33 cellular contexts compared by ENCODE assay signal in the genomic region with DNA sequence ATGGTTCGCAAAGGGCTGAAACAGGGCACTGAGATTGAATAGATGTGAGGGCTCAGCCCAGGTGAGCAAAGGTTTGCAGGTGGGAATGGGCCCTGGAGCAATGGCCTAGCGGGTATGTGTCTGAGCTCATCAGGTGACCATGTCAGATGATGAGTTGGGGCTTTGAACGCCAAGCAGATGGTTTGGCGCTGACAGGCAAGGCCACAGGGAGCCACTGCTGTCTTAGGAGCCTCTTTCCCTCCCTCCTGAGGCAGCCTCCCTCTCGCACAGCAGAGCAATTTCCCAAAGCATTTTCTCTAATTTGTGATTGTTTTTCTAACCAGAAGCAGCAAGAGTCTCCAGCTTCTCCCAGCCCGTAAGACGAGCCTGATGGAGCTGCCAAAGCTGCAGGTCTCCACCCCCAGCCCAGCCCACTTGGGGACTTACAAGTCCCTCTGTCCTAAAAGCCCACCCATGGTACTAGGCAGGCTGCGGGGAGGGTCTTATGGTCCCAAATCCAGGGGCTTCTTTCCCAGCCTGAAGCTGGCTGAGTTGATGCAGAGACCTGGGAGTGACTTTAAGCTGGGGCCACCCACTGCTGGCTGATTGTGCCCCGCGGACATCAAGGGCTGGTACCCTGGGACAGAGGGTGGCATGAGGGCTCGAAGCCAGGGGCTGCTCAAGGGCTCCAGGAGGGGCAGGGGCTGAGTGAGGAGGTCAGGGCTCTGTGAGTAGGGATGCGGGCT. TPM values are rescaled to one million over a fixed set of nuclear protein-coding genes. Genes with fewer than 3 reads are reported as not detected.
"Had no signal": no experiment of that assay in that cellular context is flagged by ENCODE, and none has a peak within 500 bp of the region (broad histone marks: within the 10 kb centered on the region; RNA-seq: fewer than 3 reads in every experiment).

No MANE protein-coding gene starts in this region.

- H3K36me3 Mint-ChIP-seq: activated naive CD4-positive, alpha-beta T cell treated with anti-CD3 and anti-CD28 coated beads, Interleukin-2, amount 50 U/mL, for 72 hours had no signal

- H3K4me3 Mint-ChIP-seq: activated CD4-positive, alpha-beta T cell treated with anti-CD3 and anti-CD28 coated beads, Interleukin-2, amount 10 ng/mL, durations not matched to agents 24 days and 14 days; activated CD8-positive, alpha-beta T cell treated with anti-CD3 and anti-CD28 coated beads, Interleukin-2, amount 10 ng/mL, durations not matched to agents 7 days and 5 days; activated naive CD4-positive, alpha-beta T cell treated with anti-CD3 and anti-CD28 coated beads for 36 hours; activated T-cell treated with anti-CD3 and anti-CD28 coated beads, Interleukin-2, amount 50 U/mL, for 4 hours; activated T-helper 1 cell treated with anti-CD3 and anti-CD28 coated beads, Interleukin-12 subunit alpha, Interleukin-12 subunit beta, Interleukin-2, Interleukin-4 antibody, amounts not matched to agents 30 ng/mL and 10 ng/mL and 1 ng/mL, durations not matched to agents 14 hours and 24 hours and 36 hours; T-helper 1 cell treated with Interleukin-12 subunit alpha and Interleukin-12 subunit beta and Interleukin-4 antibody, amounts not matched to agents 30 μg/mL and 1 μg/mL, for 36 hours; T-helper 2 cell treated with Interferon-gamma antibody and Interleukin-4, amounts not matched to agents 5 μg/mL and 100 μg/mL, for 36 hours had no signal

- H3K4me1 Mint-ChIP-seq: activated CD4-positive, alpha-beta T cell treated with anti-CD3 and anti-CD28 coated beads, Interleukin-2, amount 10 ng/mL, durations not matched to agents 24 days and 14 days had no signal

- DNase-seq: activated CD4-positive, alpha-beta T cell treated with anti-CD3 and anti-CD28 coated beads, Interleukin-2, amount 10 ng/mL, durations not matched to agents 24 days and 14 days; activated CD4-positive, alpha-beta T cell treated with anti-CD3 and anti-CD28 coated beads, Interleukin-2, amount 50 U/mL, for 4 hours; activated CD8-positive, alpha-beta T cell treated with anti-CD3 and anti-CD28 coated beads, Interleukin-2, amount 10 ng/mL, durations not matched to agents 7 days and 5 days; activated gamma-delta T cell treated with Interleukin-2 at 50 U/mL for 16 hours; activated naive CD4-positive, alpha-beta T cell treated with anti-CD3 and anti-CD28 coated beads for 36 hours; activated T-cell treated with anti-CD3 and anti-CD28 coated beads for 4 hours; activated T-cell treated with anti-CD3 and anti-CD28 coated beads, Interleukin-2, amount 50 U/mL, for 4 hours; adrenal gland; anterior cingulate cortex; brain microvascular endothelial cell; central memory CD4-positive, alpha-beta T cell; Kasumi-1; KG1; MM.1S; MV-4-11; NCI-H1092; NCI-H1694; NCI-H1930; NCI-H2081 treated with DMSO at 0.1 percent for 48 hours; NCI-H226; NCI-H510A; NCI-H526; NCI-H774; SHP77; SJCRH30 had no signal

- H3K27ac Mint-ChIP-seq: activated CD4-positive, alpha-beta T cell treated with anti-CD3 and anti-CD28 coated beads, Interleukin-2, amount 10 ng/mL, durations not matched to agents 24 days and 14 days; activated CD8-positive, alpha-beta T cell treated with anti-CD3 and anti-CD28 coated beads, Interleukin-2, amount 10 ng/mL, durations not matched to agents 7 days and 5 days; activated naive CD4-positive, alpha-beta T cell treated with anti-CD3 and anti-CD28 coated beads for 36 hours; activated naive CD4-positive, alpha-beta T cell treated with anti-CD3 and anti-CD28 coated beads, Interleukin-2, amount 50 U/mL, for 72 hours; activated T-helper 1 cell treated with anti-CD3 and anti-CD28 coated beads, Interleukin-12 subunit alpha, Interleukin-12 subunit beta, Interleukin-2, Interleukin-4 antibody, amounts not matched to agents 30 ng/mL and 10 ng/mL and 1 ng/mL, durations not matched to agents 14 hours and 24 hours and 36 hours; T-helper 1 cell treated with Interleukin-12 subunit alpha and Interleukin-12 subunit beta and Interleukin-4 antibody, amounts not matched to agents 30 μg/mL and 1 μg/mL, for 36 hours; T-helper 2 cell treated with Interferon-gamma antibody and Interleukin-4, amounts not matched to agents 5 μg/mL and 100 μg/mL, for 36 hours had no signal

- ATAC-seq: activated CD8-positive, alpha-beta T cell treated with anti-CD3 and anti-CD28 coated beads, Interleukin-2, amount 10 ng/mL, durations not matched to agents 7 days and 5 days; activated naive CD4-positive, alpha-beta T cell treated with anti-CD3 and anti-CD28 coated beads, Interleukin-2, amount 50 U/mL, for 72 hours; activated T-cell treated with anti-CD3 and anti-CD28 coated beads, Interleukin-2, amount 50 U/mL, for 4 hours; Panc1 had no signal

- H3K9me3 Mint-ChIP-seq: activated CD4-positive, alpha-beta T cell treated with anti-CD3 and anti-CD28 coated beads, Interleukin-2, amount 10 ng/mL, durations not matched to agents 24 days and 14 days; activated naive CD4-positive, alpha-beta T cell treated with anti-CD3 and anti-CD28 coated beads for 36 hours; activated naive CD4-positive, alpha-beta T cell treated with anti-CD3 and anti-CD28 coated beads, Interleukin-2, amount 50 U/mL, for 72 hours; activated T-cell treated with anti-CD3 and anti-CD28 coated beads, Interleukin-2, amount 50 U/mL, for 4 hours; activated T-helper 1 cell treated with anti-CD3 and anti-CD28 coated beads, Interleukin-12 subunit alpha, Interleukin-12 subunit beta, Interleukin-2, Interleukin-4 antibody, amounts not matched to agents 30 ng/mL and 10 ng/mL and 1 ng/mL, durations not matched to agents 14 hours and 24 hours and 36 hours; T-helper 1 cell treated with Interleukin-12 subunit alpha and Interleukin-12 subunit beta and Interleukin-4 antibody, amounts not matched to agents 30 μg/mL and 1 μg/mL, for 36 hours; T-helper 2 cell treated with Interferon-gamma antibody and Interleukin-4, amounts not matched to agents 5 μg/mL and 100 μg/mL, for 36 hours had no signal

- H3K27ac ChIP-seq: adrenal gland, brain microvascular endothelial cell, SJCRH30, SK-N-MC had no signal

- FAIRE-seq: TTC549 had no signal

- H3K4me3 ChIP-seq: adrenal gland, SJCRH30, SK-N-MC had no signal

- H3K4me1 ChIP-seq: adrenal gland, SJCRH30 had no signal

- H3K36me3 ChIP-seq: adrenal gland, brain microvascular endothelial cell, SJCRH30 had no signal

- H3K9me3 ChIP-seq: adrenal gland, SJCRH30 had no signal

RNA-seq across cellular contexts. Expression of a gene that starts 11.6 kb away (rescaled TPM):
- total RNA-seq: activated CD4-positive, alpha-beta T cell treated with anti-CD3 and anti-CD28 coated beads, Interleukin-2, amount 10 ng/mL, durations not matched to agents 24 days and 14 days; activated CD8-positive, alpha-beta T cell treated with anti-CD3 and anti-CD28 coated beads, Interleukin-2, amount 10 ng/mL, durations not matched to agents 7 days and 5 days; activated T-cell treated with anti-CD3 and anti-CD28 coated beads, Interleukin-2, amount 50 U/mL, for 4 hours; activated T-helper 1 cell treated with anti-CD3 and anti-CD28 coated beads, Interleukin-12 subunit alpha, Interleukin-12 subunit beta, Interleukin-2, Interleukin-4 antibody, amounts not matched to agents 30 ng/mL and 10 ng/mL and 1 ng/mL, durations not matched to agents 14 hours and 24 hours and 36 hours; RPMI7951 had no signal
